Comparison of ENCODE assay signal across 25 cellular contexts in genomic region chr16:47371615-47372014, GRCh38.
"Had no signal": no experiment of that assay in that cellular context is flagged by ENCODE, and none has a peak within 500 bp of the region (broad histone marks: within the 10 kb centered on the region; RNA-seq: fewer than 3 reads in every experiment).

No MANE protein-coding gene starts in this region.

- H3K27me3 ChIP-seq: brain microvascular endothelial cell, esophagus muscularis mucosa, foreskin keratinocyte, gastrocnemius medialis had no signal

- H3K27ac ChIP-seq: brain microvascular endothelial cell, esophagus muscularis mucosa, foreskin keratinocyte, gastrocnemius medialis, WERI-Rb-1 had no signal

- DNase-seq: activated B cell treated with CpG ODN at 0.5 μM for 24 hours; activated CD4-positive, alpha-beta T cell treated with anti-CD3 and anti-CD28 coated beads for 48 hours; activated CD4-positive, alpha-beta T cell treated with anti-CD3 and anti-CD28 coated beads, Interleukin-2, amount 50 U/mL, for 1 hour; activated CD4-positive, alpha-beta T cell treated with anti-CD3 and anti-CD28 coated beads, Interleukin-2, amount 50 U/mL, for 48 hours; activated CD8-positive, alpha-beta memory T cell treated with anti-CD3 and anti-CD28 coated beads for 24 hours; activated CD8-positive, alpha-beta T cell treated with anti-CD3 and anti-CD28 coated beads for 36 hours; activated effector memory CD4-positive, alpha-beta T cell treated with Interleukin-2 at 50 U/mL for 16 hours; activated gamma-delta T cell treated with Interleukin-2 at 50 U/mL for 16 hours; activated naive CD4-positive, alpha-beta T cell treated with anti-CD3 and anti-CD28 coated beads, Interleukin-2, amount 50 U/mL, for 16 hours; activated naive CD4-positive, alpha-beta T cell treated with Interleukin-2 at 50 U/mL for 16 hours; activated T-cell treated with anti-CD3 and anti-CD28 coated beads, Interleukin-2, amount 50 U/mL, for 4 hours; amniotic stem cell; brain microvascular endothelial cell; cortex of kidney; dermis blood vessel endothelial cell; effector CD4-positive, alpha-beta T cell; effector memory CD8-positive, alpha-beta T cell; erythroblast; foreskin keratinocyte; gastrocnemius medialis; T-helper 1 cell; T-helper 17 cell; T1000; WERI-Rb-1 had no signal

- H3K36me3 ChIP-seq: brain microvascular endothelial cell, WERI-Rb-1 had no signal

- H3K9me3 ChIP-seq: esophagus muscularis mucosa, gastrocnemius medialis had no signal

- H3K4me3 ChIP-seq: esophagus muscularis mucosa, gastrocnemius medialis had no signal

- H3K4me1 ChIP-seq: esophagus muscularis mucosa, foreskin keratinocyte, gastrocnemius medialis had no signal
